Comparison of ENCODE assay signal across 14 cellular contexts in the genomic region with DNA sequence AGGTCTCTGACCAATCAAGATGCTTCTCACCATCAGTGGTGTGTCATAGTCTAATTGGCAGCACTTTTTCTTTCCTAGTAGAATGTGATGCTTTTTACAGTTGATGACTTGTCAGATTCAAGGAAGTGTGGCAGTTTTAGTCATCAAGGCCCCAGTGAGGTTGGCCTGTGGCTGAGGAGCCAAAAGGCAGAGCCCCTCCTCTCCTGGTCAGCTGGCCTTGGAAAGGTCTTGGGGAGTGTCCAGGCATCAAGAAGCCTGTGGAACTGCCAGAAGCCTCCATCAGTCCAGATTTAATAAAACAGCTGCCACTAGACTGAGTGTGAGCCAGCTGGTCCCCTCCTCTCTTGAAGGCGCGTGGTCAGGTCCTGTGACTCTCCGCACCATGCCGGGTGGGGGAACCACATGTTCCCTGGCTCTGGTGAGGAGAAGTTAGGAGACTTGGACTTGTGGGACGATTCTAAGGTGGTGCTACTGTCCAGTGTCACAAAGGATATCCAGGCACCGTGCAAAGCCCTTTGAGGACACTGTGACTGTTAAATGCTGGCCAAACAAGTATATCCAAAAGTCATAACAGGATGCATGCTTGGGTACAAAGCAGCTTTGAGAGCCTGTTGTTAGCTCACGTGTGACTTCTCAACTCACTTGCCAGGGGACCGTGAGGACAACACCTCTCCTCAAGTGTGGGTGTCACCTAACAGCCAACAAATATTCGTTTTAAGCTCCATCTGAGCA. TPM values are rescaled to one million over a fixed set of nuclear protein-coding genes. Genes with fewer than 3 reads are reported as not detected.
DNase-seq lines count a peak whose midpoint lies in the region; ATAC-seq and TF ChIP-seq lines count a peak whose summit lies in the region.
"Had no signal": no experiment of that assay in that cellular context is flagged by ENCODE, and none has a peak within 500 bp of the region (broad histone marks: within the 10 kb centered on the region; RNA-seq: fewer than 3 reads in every experiment).

No MANE protein-coding gene starts in this region.

- peaks cover 12% of the 10 kb centered on the region for H3K4me1 ChIP-seq in ovary (ENCODE audit: insufficient read depth)

- no peak overlapping the region for H3K4me3 ChIP-seq in fibroblast of the aortic adventitia (ENCODE audit: low read depth, low read length)
- no peak overlapping the region for H3K4me3 ChIP-seq in ovary

- no peaks in the 10 kb centered on the region for H3K27me3 ChIP-seq in ovary

- H3K36me3 ChIP-seq in ovary = no peaks in the 10 kb centered on the region

- no peak overlapping the region for H3K27ac ChIP-seq in ovary

- no peaks in the 10 kb centered on the region for H3K9me3 ChIP-seq in ovary

- no peak for TF ChIP-seq POLR2A in ovary (IDR thresholded peaks at IDR 0.05)

- DNase-seq in AG20443 (ENCODE audit: low spot score) (peak; percentile 36), RPMI7951 (ENCODE audit: low read depth) (peak; percentile 83), fibroblast of the aortic adventitia (ENCODE audit: low read depth) (peak; percentile 54), ovary (peak; percentile 35 to 56 (median 42)), cerebellum (ENCODE audit: low spot score) (no peak), GOT3 (lab: John Stamatoyannopoulos, UW) (no peak), dedifferentiated amniotic fluid mesenchymal stem cell (ENCODE audit: extremely low spot score) (no peak)
- DNase-seq: activated T-cell treated with anti-CD3 and anti-CD28 coated beads, Interleukin-2, amount 50 U/mL, for 48 hours; KG1; kidney; NCI-H748 treated with DMSO at 0.1 percent for 48 hours; retina had no signal

- ATAC-seq in HG03108 (IDR thresholded peaks at IDR 0.05; ENCODE audit: unreplicated experiment) = no peak

- no peak for TF ChIP-seq CTCF in fibroblast of the aortic adventitia (IDR thresholded peaks at IDR 0.05; ENCODE audit: insufficient read depth, low read length)
- no peak for TF ChIP-seq CTCF in ovary (IDR thresholded peaks at IDR 0.05)

- 66 to 77% (median 74%) methylated on average over 9 of the region's 9 CpGs for WGBS in ovary, 3 donors

- no peak for TF ChIP-seq EP300 in ovary (IDR thresholded peaks at IDR 0.05)

- intact Hi-C loops in ovary (cut with DNase I) = loop anchor here in 1 of 4 donors (10.0 kb wide), 1 partner anchor 56 kb away; no protein-coding TSS in a partner anchor

RNA-seq across cellular contexts. Expression of a gene that starts 6.1 kb away (rescaled TPM):
- total RNA-seq in RPMI7951 (2014; rRNA removed; shearing (Covaris generic)) = 36.3 and 47.8 TPM in 2 replicates
- total RNA-seq in fibroblast of the aortic adventitia (ENCODE audit: low replicate concordance) (41.0 and 47.5 TPM in 2 replicates), ovary (100 to 1,000 TPM in 1 of 7 donors, 10 to 100 TPM in 5, 1 to 10 TPM in 1; 9.8 to 108 (median 64.1) TPM), cerebellum (8.5 TPM)
- 100 to 1,000 TPM in 1 of 2 donors, 10 to 100 TPM in 1; 27.5 to 114 TPM for polyA plus RNA-seq in ovary
- total RNA-seq: T-helper 2 cell treated with Interferon-gamma antibody and Interleukin-4, amounts not matched to agents 100 ng/mL and 5 ng/mL, for 36 hours had no signal

Comparison
In these comparisons a context has a peak if more than half of its experiments do, and no peak if none do; other contexts are left out.
1. DNase-seq: peak in AG20443 (single experiment), RPMI7951 (single experiment), fibroblast of the aortic adventitia (single experiment) and ovary (5 of 5); none in cerebellum (single experiment), GOT3 (single experiment) and dedifferentiated amniotic fluid mesenchymal stem cell (single experiment).